ENCODE assay signal across 8 cellular contexts in the genomic region with DNA sequence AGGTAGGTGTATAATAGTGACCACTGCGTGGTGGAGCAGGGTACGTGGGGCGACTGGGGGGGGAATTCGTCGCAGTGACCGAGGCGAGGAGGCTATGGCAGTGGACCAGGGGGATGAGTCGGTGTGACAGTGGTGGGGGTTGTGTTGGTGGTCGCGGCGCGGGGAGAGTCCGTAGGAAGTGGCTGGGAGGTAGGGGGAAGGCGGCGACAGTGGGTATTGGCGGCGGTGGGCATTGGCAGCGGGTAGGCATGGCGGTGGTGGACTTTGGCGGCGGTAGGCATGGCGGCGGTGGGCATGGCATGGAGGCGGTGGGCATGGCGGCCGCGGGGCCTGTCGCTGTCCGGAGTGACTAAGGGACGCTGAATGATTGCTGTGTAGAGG. TPM values are rescaled to one million over a fixed set of nuclear protein-coding genes. Genes with fewer than 3 reads are reported as not detected.
DNase-seq lines count a peak whose midpoint lies in the region; ATAC-seq and TF ChIP-seq lines count a peak whose summit lies in the region.

No MANE protein-coding gene starts in this region.

- no peak for TF ChIP-seq EP300 in tibial nerve (IDR thresholded peaks at IDR 0.05)

- H3K4me3 Mint-ChIP-seq in mesothelial cell of epicardium, result peak overlapping the region; percentile 90

- intact Hi-C loops in colonic mucosa (cut with DNase I), result loop anchor here (10.0 kb wide), 1 partner anchor 479 kb away; the partner anchor contains the start of gene UBE3A

- peaks cover 10% of the 10 kb centered on the region for H3K4me1 Mint-ChIP-seq in mesothelial cell of epicardium

- H3K4me3 ChIP-seq in GM08714 (ENCODE audit: low read length) (peak overlapping the region; percentile 95), WERI-Rb-1 (ENCODE audit: low read depth, low read length) (peak overlapping the region; percentile 77), colonic mucosa (peak overlapping the region; percentile 50), tibial nerve (peak overlapping the region; percentile 55 to 78 (median 67))

- no peak for TF ChIP-seq CTCF in WERI-Rb-1 (IDR thresholded peaks at IDR 0.05; ENCODE audit: low read depth, low read length)
- no peak for TF ChIP-seq CTCF in colonic mucosa (IDR thresholded peaks at IDR 0.05)
- no peak for TF ChIP-seq CTCF in mesothelial cell of epicardium (IDR thresholded peaks at IDR 0.05; ENCODE audit: unreplicated experiment)
- no peak for TF ChIP-seq CTCF in tibial nerve (IDR thresholded peaks at IDR 0.05)

- no peak for ATAC-seq in HG03175 (IDR thresholded peaks at IDR 0.05; ENCODE audit: unreplicated experiment)
- ATAC-seq in GM21576 (IDR thresholded peaks at IDR 0.05; ENCODE audit: unreplicated experiment), result no peak

- peak overlapping the region; percentile 96 for H3K27ac Mint-ChIP-seq in mesothelial cell of epicardium

- H3K27me3 ChIP-seq in WERI-Rb-1 (ENCODE audit: insufficient read depth, low read depth, severe bottlenecking), result peaks cover 6% of the 10 kb centered on the region
- H3K27me3 ChIP-seq in colonic mucosa, result no peaks in the 10 kb centered on the region
- no peaks in the 10 kb centered on the region for H3K27me3 ChIP-seq in tibial nerve

- whole genome bisulfite sequencing in tibial nerve, 2 donors, result 59 to 64% methylated on average over 30 of the region's 30 CpGs

- H3K27ac ChIP-seq in WERI-Rb-1, result peak overlapping the region; percentile 84
- H3K27ac ChIP-seq in colonic mucosa, result peak overlapping the region; percentile 71
- H3K27ac ChIP-seq in tibial nerve, result peak overlapping the region; percentile 70 to 96 (median 88)

- no peak for TF ChIP-seq POLR2A in tibial nerve (IDR thresholded peaks at IDR 0.05)

- H3K27me3 Mint-ChIP-seq in mesothelial cell of epicardium (ENCODE audit: low read depth), result no peaks in the 10 kb centered on the region

- peak overlapping the region; percentile 67 to 90 for H3K9ac ChIP-seq in colonic mucosa (ENCODE audit: low read depth in 2 of 2, low read length in 2 of 2)

- H3K4me1 ChIP-seq in colonic mucosa (no peaks in the 10 kb centered on the region), tibial nerve (no peaks in the 10 kb centered on the region)

- DNase-seq in WERI-Rb-1 (no peak), colonic mucosa (peak; percentile 23), mesothelial cell of epicardium (ENCODE audit: low spot score in 2 of 2, unreplicated experiment in 2 of 2) (no peak), tibial nerve (ENCODE audit: low spot score in 2 of 2) (no peak), mucosa of gallbladder (ENCODE audit: low spot score) (no peak)

- H3K9me3 ChIP-seq in WERI-Rb-1 (ENCODE audit: severe bottlenecking) (no peaks in the 10 kb centered on the region), colonic mucosa (no peaks in the 10 kb centered on the region), tibial nerve (peaks cover 0 to 22% (median 0%) of the 10 kb centered on the region in 4 donors)

- H3K36me3 ChIP-seq in WERI-Rb-1 (no peaks in the 10 kb centered on the region; the same call in 1 of the 2 replicates), colonic mucosa (no peaks in the 10 kb centered on the region), tibial nerve (no peaks in the 10 kb centered on the region)

- H3K9me3 Mint-ChIP-seq in mesothelial cell of epicardium, result peaks cover 2% of the 10 kb centered on the region

- peaks cover 2% of the 10 kb centered on the region for H3K36me3 Mint-ChIP-seq in mesothelial cell of epicardium

RNA-seq across cellular contexts. Expression of gene SNRPN, which starts 0.8 kb away (rescaled TPM):
- 10 to 100 TPM; 19.6 to 24.7 TPM for total RNA-seq in colonic mucosa
- 156 to 164 TPM (median 160 TPM) in 3 replicates for total RNA-seq in mesothelial cell of epicardium
- total RNA-seq in tibial nerve, result 100 to 1,000 TPM in 3 of 4 donors, 10 to 100 TPM in 1; 81.3 to 128 (median 124) TPM
- total RNA-seq in mucosa of gallbladder, result 277 TPM

RNA-seq across cellular contexts. Expression of gene SNURF, which starts 0.8 kb away (rescaled TPM):
- total RNA-seq in colonic mucosa, result 1 to 10 TPM; 1.2 to 6.8 TPM
- 22.6 to 33.1 TPM (median 27.0 TPM) in 3 replicates for total RNA-seq in mesothelial cell of epicardium
- total RNA-seq in tibial nerve, result 1 to 10 TPM in 3 of 4 donors, not detected in 1; 2.1 to 8.1 (median 3.5) TPM
- total RNA-seq in mucosa of gallbladder, result 39.3 TPM
